Comparison of ENCODE assay signal across 32 cellular contexts in genomic region chrX:29382811-29383210, GRCh38.
A peak's percentile ranks its signal among the peaks of the same experiment; 100 is the strongest.
DNase-seq lines count a peak whose midpoint lies in the region; ATAC-seq, FAIRE-seq and TF ChIP-seq lines count a peak whose summit lies in the region.
"Had no signal": no experiment of that assay in that cellular context is flagged by ENCODE, and none has a peak within 500 bp of the region (broad histone marks: within the 10 kb centered on the region; RNA-seq: fewer than 3 reads in every experiment).

No MANE protein-coding gene starts in this region.

- no peak overlapping the region for H2AFZ ChIP-seq in H1 (ENCODE audit: low read length)

- H3K36me3 ChIP-seq in H1 (ENCODE audit: control insufficient read depth in 2 of 4, insufficient read depth in 4 of 4, low read length in 3 of 4) (no peaks in the 10 kb centered on the region), lower lobe of right lung (no peaks in the 10 kb centered on the region)
- H3K36me3 ChIP-seq: BE2C; BLaER1; BLaER1 treated with 17β-estradiol and CSF1 and Interleukin-3, amounts not matched to agents 10 nM and 100 nM had no signal

- H3K56ac ChIP-seq in H1 (replicated peaks; ENCODE audit: insufficient read length, low read depth, low read length), result no peak overlapping the region

- no peak for TF ChIP-seq POLR2A in A549 (IDR thresholded peaks at IDR 0.05; ENCODE audit: low read length)
- no peak for TF ChIP-seq POLR2A in H1 (IDR thresholded peaks at IDR 0.05; ENCODE audit: control extremely low read depth in 1 of 2, low read depth in 2 of 2, low read length in 2 of 2)

- H3K4me2 ChIP-seq in A549 (no peak overlapping the region), H1 (ENCODE audit: insufficient read depth in 1 of 2, low read depth in 2 of 2, low read length in 2 of 2) (no peak overlapping the region)
- H3K4me2 ChIP-seq: BLaER1; BLaER1 treated with 17β-estradiol and CSF1 and Interleukin-3, amounts not matched to agents 10 nM and 100 nM had no signal

- CTCF ChIA-PET in A549 (lab: Yijun Ruan, JAX), result no interaction called here
- CTCF ChIA-PET in H1 (lab: Charles Lee; ENCODE audit: partially characterized antibody), result no interaction called here

- no peaks in the 10 kb centered on the region for H3K79me1 ChIP-seq in H1 (ENCODE audit: low read depth, low read length)

- intact Hi-C loops in lower lobe of right lung (cut with DNase I), result no loop called here

- POLR2A ChIA-PET in A549 (lab: Yijun Ruan, JAX), result no interaction called here
- POLR2A ChIA-PET in H1 (lab: Charles Lee; ENCODE audit: partially characterized antibody), result no interaction called here

- no peak overlapping the region for H4K5ac ChIP-seq in H1 (ENCODE audit: insufficient read length, low read depth, low read length)

- FAIRE-seq in A549 (lab: Jason Lieb, UNC) (peak; percentile 39), HTR-8/SVneo (lab: Jason Lieb, UNC) (peak; percentile 38), H1 (lab: Jason Lieb, UNC) (peak; percentile 42)
- FAIRE-seq: A204.1, D721Med had no signal

- TF ChIP-seq RAD21 in A549 (conservative IDR thresholded peaks at IDR 0.05 in 1 of 2, IDR thresholded peaks at IDR 0.05 in 1 of 2) (no peak), H1 (IDR thresholded peaks at IDR 0.05 in 1 of 2, conservative IDR thresholded peaks at IDR 0.05 in 1 of 2; ENCODE audit: low read depth in 2 of 2, low read length in 2 of 2) (no peak)

- H4K91ac ChIP-seq in H1 (replicated peaks; ENCODE audit: insufficient read length, low read length), result no peak overlapping the region

- no peak for DNase-seq in A549 (ENCODE audit: low read depth in 1 of 2, low spot score in 1 of 2)
- no peak for DNase-seq in HTR-8/SVneo (ENCODE audit: insufficient read length, low spot score)
- no peak for DNase-seq in H1 (ENCODE audit: low read depth in 1 of 2, low spot score in 2 of 2)
- no peak for DNase-seq in lower lobe of right lung
- no peak for DNase-seq in AG08396 (ENCODE audit: low spot score)
- DNase-seq: 8988T; ACHN; AML-193; BE2C; C1 segment of cervical spinal cord; Caco-2; Calu3; CD4-positive, alpha-beta memory T cell; CD4-positive, alpha-beta T cell; CD4-positive, CD25-positive, alpha-beta regulatory T cell; CD8-positive, alpha-beta memory T cell; CD8-positive, alpha-beta T cell; COR-L47; DMS 273 treated with DMSO at 0.1 percent for 48 hours; DMS153; DMS53; DMS79; DMS79 treated with DMSO at 0.1 percent for 48 hours; DND-41; EL had no signal

- no peak overlapping the region for H3K4ac ChIP-seq in H1 (replicated peaks; ENCODE audit: insufficient read length, low read depth, low read length)

- ATAC-seq in A549 (no peak), lower lobe of right lung (no peak), GM21717 (IDR thresholded peaks at IDR 0.05; ENCODE audit: unreplicated experiment) (no peak)
- ATAC-seq: CD8-positive, alpha-beta T cell had no signal

- no peaks in the 10 kb centered on the region for H3K23me2 ChIP-seq in H1 (ENCODE audit: low read depth, low read length)

- H3K23ac ChIP-seq in H1 (ENCODE audit: insufficient read length), result no peak overlapping the region

- no peaks in the 10 kb centered on the region for H3K27me3 ChIP-seq in H1 (replicated peaks in 1 of 4; ENCODE audit: control insufficient read depth in 3 of 4, extremely low read depth in 1 of 4, insufficient read depth in 3 of 4, low read length in 3 of 4)
- H3K27me3 ChIP-seq in lower lobe of right lung (ENCODE audit: low read depth), result no peaks in the 10 kb centered on the region
- H3K27me3 ChIP-seq: BE2C; BLaER1; BLaER1 treated with 17β-estradiol and CSF1 and Interleukin-3, amounts not matched to agents 10 nM and 100 nM had no signal

- no peak overlapping the region for H2BK12ac ChIP-seq in H1 (ENCODE audit: low read depth, low read length)

- H3K9me3 ChIP-seq in A549 (no peaks in the 10 kb centered on the region), H1 (ENCODE audit: insufficient read depth in 2 of 2, low read depth in 1 of 2, low read length in 1 of 2) (no peaks in the 10 kb centered on the region), lower lobe of right lung (no peaks in the 10 kb centered on the region)
- H3K9me3 ChIP-seq: BE2C, Caco-2 had no signal

- TF ChIP-seq CTCF in A549 (IDR thresholded peaks at IDR 0.05), result no peak
- no peak for TF ChIP-seq CTCF in H1 (IDR thresholded peaks at IDR 0.05; ENCODE audit: control extremely low read depth in 1 of 3, insufficient read depth in 1 of 3, low read depth in 1 of 3, low read length in 3 of 3)
- TF ChIP-seq CTCF in lower lobe of right lung (IDR thresholded peaks at IDR 0.05), result no peak

- no peak overlapping the region for H2BK5ac ChIP-seq in H1 (ENCODE audit: low read depth, low read length)

- H2AK5ac ChIP-seq in H1 (ENCODE audit: low read depth, low read length), result no peak overlapping the region

- no peak overlapping the region for H3K9ac ChIP-seq in H1 (replicated peaks in 1 of 4; ENCODE audit: extremely low read depth in 1 of 4, low read depth in 3 of 4, low read length in 3 of 4)
- H3K9ac ChIP-seq: BLaER1; BLaER1 treated with 17β-estradiol and CSF1 and Interleukin-3, amounts not matched to agents 10 nM and 100 nM had no signal

- H3K4me1 ChIP-seq in A549, result no peaks in the 10 kb centered on the region
- no peaks in the 10 kb centered on the region for H3K4me1 ChIP-seq in H1 (replicated peaks in 1 of 4; ENCODE audit: control insufficient read depth in 3 of 4, insufficient read depth in 4 of 4, low read length in 3 of 4)
- H3K4me1 ChIP-seq in lower lobe of right lung, result no peaks in the 10 kb centered on the region
- H3K4me1 ChIP-seq: BE2C; BLaER1; BLaER1 treated with 17β-estradiol and CSF1 and Interleukin-3, amounts not matched to agents 10 nM and 100 nM; Caco-2 had no signal

- no peak overlapping the region for H2BK120ac ChIP-seq in H1 (replicated peaks; ENCODE audit: low read depth, low read length)

- no peak overlapping the region for H3K18ac ChIP-seq in H1 (ENCODE audit: extremely low read depth, low read length)

- no peak overlapping the region for H4K8ac ChIP-seq in H1 (ENCODE audit: extremely low read depth, insufficient read depth, low read length)

- H2BK20ac ChIP-seq in H1 (ENCODE audit: low read length), result no peak overlapping the region

- no peak overlapping the region for H3K14ac ChIP-seq in H1 (ENCODE audit: insufficient read length)

- H4K20me1 ChIP-seq in H1 (replicated peaks in 1 of 2; ENCODE audit: control insufficient read depth in 1 of 2, insufficient read depth in 2 of 2, low read length in 2 of 2), result no peaks in the 10 kb centered on the region
- H4K20me1 ChIP-seq: BLaER1; BLaER1 treated with 17β-estradiol and CSF1 and Interleukin-3, amounts not matched to agents 10 nM and 100 nM had no signal

- H3K27ac ChIP-seq in A549 (no peak overlapping the region), H1 (ENCODE audit: low read depth, low read length) (no peak overlapping the region), lower lobe of right lung (no peak overlapping the region)
- H3K27ac ChIP-seq: 22Rv1; BLaER1; BLaER1 treated with 17β-estradiol and CSF1 and Interleukin-3, amounts not matched to agents 10 nM and 100 nM; C4-2B had no signal

- H3K79me2 ChIP-seq in H1 (ENCODE audit: control insufficient read depth in 1 of 2, insufficient read depth in 2 of 2, low read length in 2 of 2), result no peaks in the 10 kb centered on the region

- TF ChIP-seq EP300 in A549 (IDR thresholded peaks at IDR 0.05) (no peak), H1 (IDR thresholded peaks at IDR 0.05; ENCODE audit: borderline replicate concordance in 1 of 2, low read depth in 2 of 2, low read length in 2 of 2) (no peak)

- H2BK15ac ChIP-seq in H1 (ENCODE audit: low read length), result no peak overlapping the region

- H3K4me3 ChIP-seq in A549 (no peak overlapping the region), H1 (ENCODE audit: extremely low read depth in 1 of 4, insufficient read depth in 2 of 4, low read depth in 3 of 4, low read length in 4 of 4) (no peak overlapping the region), lower lobe of right lung (no peak overlapping the region)
- H3K4me3 ChIP-seq: BLaER1; BLaER1 treated with 17β-estradiol and CSF1 and Interleukin-3, amounts not matched to agents 10 nM and 100 nM had no signal

TF ChIP-seq in A549, 52 proteins besides CTCF, POLR2A, EP300 and RAD21:
- no peak for TF ChIP-seq CEBPB (IDR thresholded peaks at IDR 0.05)
- TF ChIP-seq, protein P1, sequence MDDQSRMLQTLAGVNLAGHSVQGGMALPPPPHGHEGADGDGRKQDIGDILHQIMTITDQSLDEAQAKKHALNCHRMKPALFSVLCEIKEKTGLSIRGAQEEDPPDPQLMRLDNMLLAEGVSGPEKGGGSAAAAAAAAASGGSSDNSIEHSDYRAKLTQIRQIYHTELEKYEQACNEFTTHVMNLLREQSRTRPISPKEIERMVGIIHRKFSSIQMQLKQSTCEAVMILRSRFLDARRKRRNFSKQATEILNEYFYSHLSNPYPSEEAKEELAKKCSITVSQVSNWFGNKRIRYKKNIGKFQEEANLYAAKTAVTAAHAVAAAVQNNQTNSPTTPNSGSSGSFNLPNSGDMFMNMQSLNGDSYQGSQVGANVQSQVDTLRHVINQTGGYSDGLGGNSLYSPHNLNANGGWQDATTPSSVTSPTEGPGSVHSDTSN (IDR thresholded peaks at IDR 0.05), result no peak

TF ChIP-seq in H1, 55 proteins besides CTCF, POLR2A, EP300 and RAD21:
- no peak for TF ChIP-seq BCL11A (IDR thresholded peaks at IDR 0.05; ENCODE audit: low read depth in 2 of 2, low read length in 2 of 2)
- no peak for TF ChIP-seq CEBPB (IDR thresholded peaks at IDR 0.05; ENCODE audit: low read depth, low read length)
- TF ChIP-seq TBP (IDR thresholded peaks at IDR 0.05; ENCODE audit: low read depth, low read length), result no peak
- no peak for TF ChIP-seq PHF8 (conservative IDR thresholded peaks at IDR 0.05; ENCODE audit: low read depth, low read length)
- no peak for TF ChIP-seq CHD1 (IDR thresholded peaks at IDR 0.05; ENCODE audit: low read depth, low read length)
- no peak for TF ChIP-seq SP4 (IDR thresholded peaks at IDR 0.05; ENCODE audit: low read length)
- TF ChIP-seq, protein P2, sequence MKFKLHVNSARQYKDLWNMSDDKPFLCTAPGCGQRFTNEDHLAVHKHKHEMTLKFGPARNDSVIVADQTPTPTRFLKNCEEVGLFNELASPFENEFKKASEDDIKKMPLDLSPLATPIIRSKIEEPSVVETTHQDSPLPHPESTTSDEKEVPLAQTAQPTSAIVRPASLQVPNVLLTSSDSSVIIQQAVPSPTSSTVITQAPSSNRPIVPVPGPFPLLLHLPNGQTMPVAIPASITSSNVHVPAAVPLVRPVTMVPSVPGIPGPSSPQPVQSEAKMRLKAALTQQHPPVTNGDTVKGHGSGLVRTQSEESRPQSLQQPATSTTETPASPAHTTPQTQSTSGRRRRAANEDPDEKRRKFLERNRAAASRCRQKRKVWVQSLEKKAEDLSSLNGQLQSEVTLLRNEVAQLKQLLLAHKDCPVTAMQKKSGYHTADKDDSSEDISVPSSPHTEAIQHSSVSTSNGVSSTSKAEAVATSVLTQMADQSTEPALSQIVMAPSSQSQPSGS (IDR thresholded peaks at IDR 0.05; ENCODE audit: low read length), result no peak
- no peak for TF ChIP-seq CHD2 (IDR thresholded peaks at IDR 0.05; ENCODE audit: low read length)
- no peak for TF ChIP-seq ATF3 (IDR thresholded peaks at IDR 0.05; ENCODE audit: insufficient read depth, low read depth, low read length)
